ENCODE assay signal across 26 cellular contexts in the genomic region with DNA sequence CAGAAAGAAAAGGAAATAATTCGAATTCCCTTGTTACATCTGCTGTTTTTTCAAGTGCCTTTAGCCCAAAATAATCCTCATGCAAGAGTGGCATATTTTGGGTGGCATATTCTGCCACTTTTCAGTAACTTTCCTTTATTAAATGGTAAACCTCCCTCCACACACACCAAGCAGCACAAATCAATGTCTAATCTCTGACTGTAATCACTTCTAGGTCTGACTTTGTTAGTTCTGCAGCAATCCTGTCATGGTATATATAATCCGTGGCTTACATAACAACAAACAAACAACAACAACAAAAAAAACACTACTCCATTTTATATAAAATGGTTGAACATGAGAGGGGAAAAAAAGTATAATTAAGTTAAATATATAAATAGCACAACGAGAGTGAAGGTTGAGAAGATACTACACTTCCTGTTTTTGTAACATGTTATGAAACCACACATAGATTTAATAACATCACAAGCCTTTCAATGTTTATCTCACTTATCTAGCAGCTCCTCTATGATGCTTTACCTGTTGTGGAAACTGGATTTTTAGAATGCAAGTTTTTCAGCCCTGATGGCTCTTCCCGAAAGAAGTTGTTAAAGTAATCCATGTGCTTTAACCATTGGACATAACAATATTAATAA.
A peak's percentile ranks its signal among the peaks of the same experiment; 100 is the strongest.
DNase-seq lines count a peak whose midpoint lies in the region; ATAC-seq, FAIRE-seq and TF ChIP-seq lines count a peak whose summit lies in the region.
"Had no signal": no experiment of that assay in that cellular context is flagged by ENCODE, and none has a peak within 500 bp of the region (broad histone marks: within the 10 kb centered on the region; RNA-seq: fewer than 3 reads in every experiment).

No MANE protein-coding gene starts in this region.

- peak overlapping the region; percentile 58 for H2AFZ ChIP-seq in GM12878 (ENCODE audit: control insufficient read depth, low read depth, low read length)

- WGBS in GM12878 (ENCODE audit: insufficient coverage, insufficient replicate concordance, low lambda C conversion rate, missing lambda C conversion rate), result 1% methylated on average over 4 of the region's 4 CpGs

- ATAC-seq in GM18519 (IDR thresholded peaks at IDR 0.05; ENCODE audit: low FRiP score, unreplicated experiment) (peak; percentile 90), GM21619 (IDR thresholded peaks at IDR 0.05; ENCODE audit: unreplicated experiment) (peak; percentile 77), HG03469 (IDR thresholded peaks at IDR 0.05; ENCODE audit: unreplicated experiment) (peak; percentile 86), GM12878 (peak; percentile 65), HG03196 (IDR thresholded peaks at IDR 0.05; ENCODE audit: unreplicated experiment) (no peak), GM19455 (IDR thresholded peaks at IDR 0.05; ENCODE audit: unreplicated experiment) (no peak)
- ATAC-seq: activated CD8-positive, alpha-beta memory T cell treated with anti-CD3 and anti-CD28 coated beads, Interleukin-2, amount 10 ng/mL, durations not matched to agents 7 days and 5 days; activated T-helper 17 cell treated with anti-CD3 and anti-CD28 coated beads, Interleukin-2, amount 50 U/mL, for 72 hours; gastroesophageal sphincter; Right ventricle myocardium inferior had no signal

- no TSS peak for BruUV-seq in GM12878 (replicated peaks; lab: Mats Ljungman, UMichigan)

- H3K9ac ChIP-seq in GM12878 (ENCODE audit: control insufficient read depth, insufficient read depth, low read length), result no peak overlapping the region

- H3K79me2 ChIP-seq in GM12878 (ENCODE audit: control insufficient read depth, insufficient read depth, low read length), result no peaks in the 10 kb centered on the region

- no peaks in the 10 kb centered on the region for H3K36me3 ChIP-seq in GM12878 (ENCODE audit: control insufficient read depth in 2 of 2, insufficient read depth in 2 of 2, low read length in 1 of 2)
- H3K36me3 ChIP-seq: esophagus squamous epithelium, gastroesophageal sphincter had no signal

- in situ Hi-C loops in GM12878 (cut with MboI), result no loop called here

- no peaks in the 10 kb centered on the region for H3K27me3 ChIP-seq in GM12878 (replicated peaks in 1 of 2; ENCODE audit: control insufficient read depth in 2 of 2, insufficient read depth in 2 of 2, low read length in 1 of 2)
- H3K27me3 ChIP-seq: esophagus squamous epithelium, gastroesophageal sphincter had no signal

- DNase-seq in GM12878 (ENCODE audit: low read depth, low spot score) (no peak), AG08396 (ENCODE audit: low spot score) (no peak)
- DNase-seq in stimulated activated CD4-positive, alpha-beta T cell treated with anti-CD3 and anti-CD28 coated beads, Interleukin-2, amount 100 ng/mL, for 24 hours, result no peak
- DNase-seq: activated CD4-positive, alpha-beta T cell treated with anti-CD3 and anti-CD28 coated beads for 4 hours; activated CD8-positive, alpha-beta memory T cell treated with anti-CD3 and anti-CD28 coated beads, Interleukin-2, amount 10 ng/mL, durations not matched to agents 7 days and 5 days; activated naive CD8-positive, alpha-beta T cell treated with anti-CD3 and anti-CD28 coated beads for 36 hours; CD8-positive, alpha-beta memory T cell; DMS79; effector memory CD4-positive, alpha-beta T cell; esophagus squamous epithelium; NCI-H1105; NCI-H2107; NCI-H510A treated with DMSO at 0.1 percent for 48 hours; stimulated activated CD4-positive, alpha-beta T cell treated with anti-CD3 and anti-CD28 coated beads, Interleukin-4, amount 100 ng/mL, for 4 hours had no signal

- H4K20me1 ChIP-seq in GM12878 (ENCODE audit: control insufficient read depth, insufficient read depth), result no peaks in the 10 kb centered on the region

- TF ChIP-seq RAD21 in GM12878 (IDR thresholded peaks at IDR 0.05; ENCODE audit: insufficient read depth, low read depth, low read length), result no peak

- TF ChIP-seq CTCF in GM12878 (IDR thresholded peaks at IDR 0.05 in 2 of 3, conservative IDR thresholded peaks at IDR 0.05 in 1 of 3; ENCODE audit: control insufficient read depth in 2 of 3, extremely low read depth in 1 of 3, insufficient read depth in 1 of 3, low read depth in 3 of 3, low read length in 3 of 3), result no peak

- H3K4me2 ChIP-seq in GM12878 (ENCODE audit: control insufficient read depth, insufficient read depth), result no peak overlapping the region
- H3K4me2 ChIP-seq: smooth muscle cell had no signal

- no peak overlapping the region for H3K4me3 ChIP-seq in GM12878
- H3K4me3 ChIP-seq: esophagus squamous epithelium, gastroesophageal sphincter, lung, smooth muscle cell had no signal

- TF ChIP-seq POLR2A in GM12878 (IDR thresholded peaks at IDR 0.05; ENCODE audit: low read depth, low read length), result no peak

- H3K9me3 ChIP-seq in GM12878 (replicated peaks; ENCODE audit: control insufficient read depth, insufficient read depth, low read length), result no peaks in the 10 kb centered on the region
- H3K9me3 ChIP-seq: esophagus squamous epithelium, gastroesophageal sphincter had no signal

- TF ChIP-seq EP300 in GM12878 (IDR thresholded peaks at IDR 0.05; ENCODE audit: borderline replicate concordance in 1 of 2, control insufficient read depth in 1 of 2, low read depth in 2 of 2, low read length in 2 of 2), result no peak

- SMC1A ChIA-PET in GM12878 (lab: Charles Lee; ENCODE audit: uncharacterized antibody, unreplicated experiment), result interaction anchor here (1.3 kb wide), 1 partner anchor 29 kb away, joined by 3 read pairs; no protein-coding TSS in a partner anchor

- RAD21 ChIA-PET in GM12878 (lab: Charles Lee; ENCODE audit: unreplicated experiment), result no interaction called here

- POLR2A ChIA-PET in GM12878 (lab: Charles Lee), result no interaction called here

- H3K27ac ChIP-seq in GM12878 (ENCODE audit: control insufficient read depth, insufficient read depth), result no peak overlapping the region; the same call in 1 of the 2 replicates
- H3K27ac ChIP-seq: esophagus squamous epithelium, gastroesophageal sphincter had no signal

- CTCF ChIA-PET in GM12878 (lab: Yijun Ruan, JAX), result no interaction called here

- FAIRE-seq in GM12878 (lab: Jason Lieb, UNC), result peak; percentile 44
- FAIRE-seq: H54, TTC549 had no signal

- intact Hi-C loops in GM12878 (cut with micrococcal nuclease; ENCODE audit: unreplicated experiment), result no loop called here

- H3K4me1 ChIP-seq in GM12878 (ENCODE audit: control insufficient read depth, insufficient read depth, low read length), result no peaks in the 10 kb centered on the region
- H3K4me1 ChIP-seq: esophagus squamous epithelium, gastroesophageal sphincter had no signal

TF ChIP-seq in GM12878, 131 proteins besides CTCF, POLR2A, EP300 and RAD21:
- TF ChIP-seq SPI1 (IDR thresholded peaks at IDR 0.05; ENCODE audit: borderline replicate concordance, insufficient read depth, low read depth, low read length), result peak; percentile 71
- TF ChIP-seq, protein P1, sequence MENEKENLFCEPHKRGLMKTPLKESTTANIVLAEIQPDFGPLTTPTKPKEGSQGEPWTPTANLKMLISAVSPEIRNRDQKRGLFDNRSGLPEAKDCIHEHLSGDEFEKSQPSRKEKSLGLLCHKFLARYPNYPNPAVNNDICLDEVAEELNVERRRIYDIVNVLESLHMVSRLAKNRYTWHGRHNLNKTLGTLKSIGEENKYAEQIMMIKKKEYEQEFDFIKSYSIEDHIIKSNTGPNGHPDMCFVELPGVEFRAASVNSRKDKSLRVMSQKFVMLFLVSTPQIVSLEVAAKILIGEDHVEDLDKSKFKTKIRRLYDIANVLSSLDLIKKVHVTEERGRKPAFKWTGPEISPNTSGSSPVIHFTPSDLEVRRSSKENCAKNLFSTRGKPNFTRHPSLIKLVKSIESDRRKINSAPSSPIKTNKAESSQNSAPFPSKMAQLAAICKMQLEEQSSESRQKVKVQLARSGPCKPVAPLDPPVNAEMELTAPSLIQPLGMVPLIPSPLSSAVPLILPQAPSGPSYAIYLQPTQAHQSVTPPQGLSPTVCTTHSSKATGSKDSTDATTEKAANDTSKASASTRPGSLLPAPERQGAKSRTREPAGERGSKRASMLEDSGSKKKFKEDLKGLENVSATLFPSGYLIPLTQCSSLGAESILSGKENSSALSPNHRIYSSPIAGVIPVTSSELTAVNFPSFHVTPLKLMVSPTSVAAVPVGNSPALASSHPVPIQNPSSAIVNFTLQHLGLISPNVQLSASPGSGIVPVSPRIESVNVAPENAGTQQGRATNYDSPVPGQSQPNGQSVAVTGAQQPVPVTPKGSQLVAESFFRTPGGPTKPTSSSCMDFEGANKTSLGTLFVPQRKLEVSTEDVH (IDR thresholded peaks at IDR 0.05; ENCODE audit: low read depth, partially characterized antibody), result no peak
- 0 out of 2 replicates have a peak, but pooled peaks have one; percentile 35 for TF ChIP-seq MEF2A (IDR thresholded peaks at IDR 0.05; ENCODE audit: insufficient read depth, low read depth, low read length)

Comparison
In these comparisons a context has a peak if more than half of its experiments do, and no peak if none do; other contexts are left out.
1. ATAC-seq: peak in GM18519 (single experiment), GM21619 (single experiment), HG03469 (single experiment) and GM12878 (single experiment); none in HG03196 (single experiment) and GM19455 (single experiment).